7 cellular contexts compared by ENCODE assay signal in the genomic region with DNA sequence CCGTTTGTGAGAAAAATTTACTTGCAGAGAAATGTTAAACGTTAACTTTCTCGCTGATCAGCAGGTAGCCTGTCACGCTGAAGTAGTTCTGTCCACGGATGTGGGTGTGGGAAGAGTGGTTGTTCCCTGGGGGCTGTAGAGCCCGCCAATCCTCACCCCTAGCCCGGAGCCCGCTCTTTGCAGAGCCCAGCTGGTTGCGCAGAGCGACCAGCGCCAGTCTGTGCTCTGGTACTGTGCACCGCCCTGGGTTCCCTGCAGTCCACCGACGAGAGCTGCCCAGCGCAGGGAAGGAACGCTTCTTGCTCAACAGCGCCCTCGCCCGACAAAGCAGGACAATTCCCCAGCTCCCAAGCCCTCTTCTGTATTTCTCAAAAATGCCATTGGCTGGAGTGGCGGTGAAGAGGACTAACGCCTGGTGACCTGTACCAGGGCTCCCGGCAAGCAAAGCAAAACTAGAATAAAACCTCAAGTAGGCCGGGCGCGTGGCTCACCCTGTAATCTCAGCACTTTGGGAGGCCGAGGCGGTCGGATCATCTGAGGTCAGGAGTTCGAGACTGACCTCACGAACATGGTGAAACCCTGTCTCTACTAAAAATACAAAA. TPM values are rescaled to one million over a fixed set of nuclear protein-coding genes. Genes with fewer than 3 reads are reported as not detected.
DNase-seq lines count a peak whose midpoint lies in the region; ATAC-seq, FAIRE-seq and TF ChIP-seq lines count a peak whose summit lies in the region.

No MANE protein-coding gene starts in this region.

- H3K36me3 ChIP-seq in body of pancreas (replicated peaks in 1 of 2; ENCODE audit: insufficient read depth in 1 of 2, low read depth in 2 of 2), result no peaks in the 10 kb centered on the region
- H3K36me3 ChIP-seq in skeletal muscle tissue (ENCODE audit: control insufficient read depth in 3 of 3, insufficient read depth in 3 of 3, low read length in 3 of 3), result no peaks in the 10 kb centered on the region

- H3K27ac ChIP-seq in body of pancreas (peak overlapping the region in 3 of 4 donors; percentile 39 to 51 (median 45)), skeletal muscle tissue (ENCODE audit: low read depth, low read length) (no peak overlapping the region)

- H3K9ac ChIP-seq in skeletal muscle tissue (ENCODE audit: low read depth in 1 of 3, low read length in 3 of 3), result no peak overlapping the region

- ATAC-seq in GM18505 (IDR thresholded peaks at IDR 0.05; ENCODE audit: unreplicated experiment) (peak; percentile 88), HG03039 (IDR thresholded peaks at IDR 0.05; ENCODE audit: unreplicated experiment) (peak; percentile 86), body of pancreas (peak; percentile 95)

- peak; percentile 56 for FAIRE-seq in TTC549 (lab: Jason Lieb, UNC)

- 7 to 13% methylated on average over 14 to 30 of the region's 30 CpGs for WGBS in body of pancreas, 2 donors

- no peaks in the 10 kb centered on the region for H3K9me3 ChIP-seq in body of pancreas
- H3K9me3 ChIP-seq in skeletal muscle tissue (ENCODE audit: control insufficient read depth in 3 of 3, low read length in 3 of 3), result no peaks in the 10 kb centered on the region

- peak; percentile 93 for DNase-seq in NCI-H2081 (lab: John Stamatoyannopoulos, UW)
- DNase-seq in body of pancreas, result peak; percentile 86 to 89 (median 88)
- DNase-seq in iPS DF 4.7 (ENCODE audit: extremely low read depth, low spot score), result peak; percentile 76

- H3K4me1 ChIP-seq in body of pancreas, result peaks cover 20% of the 10 kb centered on the region
- peaks cover 10 to 14% (median 11%) of the 10 kb centered on the region in 3 donors for H3K4me1 ChIP-seq in skeletal muscle tissue (ENCODE audit: control insufficient read depth in 3 of 3, insufficient read depth in 3 of 3, low read length in 3 of 3)

- H3K4me3 ChIP-seq in body of pancreas (peak overlapping the region in 1 of 2 donors; percentile 30), skeletal muscle tissue (ENCODE audit: low read length in 3 of 3) (peak overlapping the region in 2 of 3 donors; percentile 24 to 66)

- peak; percentile 79 to 97 (median 93) for TF ChIP-seq CTCF in body of pancreas (IDR thresholded peaks at IDR 0.05)

- intact Hi-C loops in body of pancreas (cut with DNase I), result no loop called here

- H3K27me3 ChIP-seq in body of pancreas (no peaks in the 10 kb centered on the region), skeletal muscle tissue (ENCODE audit: control insufficient read depth in 3 of 3, insufficient read depth in 3 of 3, low read length in 3 of 3) (peaks cover 24 to 51% (median 30%) of the 10 kb centered on the region in 3 donors)

- TF ChIP-seq POLR2A in GM18505 (IDR thresholded peaks at IDR 0.05; ENCODE audit: borderline replicate concordance, extremely low read depth, insufficient read depth, insufficient read length), result no peak
- peak in 2 of 3 donors; percentile 59 to 65 for TF ChIP-seq POLR2A in body of pancreas (IDR thresholded peaks at IDR 0.05)

RNA-seq across cellular contexts. Expression of a gene that starts 3.3 kb away (rescaled TPM):
- not detected for total RNA-seq in body of pancreas
- total RNA-seq in skeletal muscle tissue, result not detected

RNA-seq across cellular contexts. Expression of a gene that starts 43.4 kb away (rescaled TPM):
- total RNA-seq in body of pancreas (10 to 100 TPM; 27.2 to 38.6 TPM), skeletal muscle tissue (18.8 TPM)
